In genomic region chr3:25664810-25665645, GRCh38 we compare ENCODE assay signal across 8 cellular contexts. TPM values are rescaled to one million over a fixed set of nuclear protein-coding genes. Genes with fewer than 3 reads are reported as not detected.
DNase-seq lines count a peak whose midpoint lies in the region; ATAC-seq and TF ChIP-seq lines count a peak whose summit lies in the region.

TOP2B (minus strand) TSS chr3:25664907; CDS start chr3:25664297, 610 bp downstream.

- peak within 1 kb of the TSS; percentile 97 to 100 (median 100) for H3K27ac Mint-ChIP-seq in CD8-positive, alpha-beta memory T cell

- peaks cover 0 to 4% of the 10 kb centered on the region in 2 donors for H3K27me3 Mint-ChIP-seq in CD8-positive, alpha-beta memory T cell

- no peaks in the 10 kb centered on the region for H3K9me3 Mint-ChIP-seq in CD8-positive, alpha-beta memory T cell

- no peaks in the 10 kb centered on the region for H3K9me3 ChIP-seq in CD8-positive, alpha-beta memory T cell (ENCODE audit: low read length)
- H3K9me3 ChIP-seq in lung (ENCODE audit: control insufficient read depth in 2 of 2, insufficient read depth in 1 of 2, low read length in 1 of 2): no peaks in the 10 kb centered on the region

- ATAC-seq in GM19468 (IDR thresholded peaks at IDR 0.05; ENCODE audit: extremely low read depth, unreplicated experiment) (peak; percentile 95), lung (ENCODE audit: insufficient read depth, low FRiP score) (peak; percentile 99)

- peaks cover 0 to 21% (median 0%) of the 10 kb centered on the region in 3 donors for H3K36me3 Mint-ChIP-seq in CD8-positive, alpha-beta memory T cell

- H3K4me3 ChIP-seq in CD8-positive, alpha-beta memory T cell (ENCODE audit: low read length): peak within 1 kb of the TSS; percentile 78
- H3K4me3 ChIP-seq in lung: peak within 1 kb of the TSS; percentile 60

- H3K4me3 Mint-ChIP-seq in CD8-positive, alpha-beta memory T cell: peak within 1 kb of the TSS; percentile 90 to 100 (median 98)

- H3K36me3 ChIP-seq in CD8-positive, alpha-beta memory T cell (ENCODE audit: insufficient read depth, low read length): no peaks in the 10 kb centered on the region
- H3K36me3 ChIP-seq in lung (ENCODE audit: control insufficient read depth in 2 of 2, insufficient read depth in 2 of 2, low read length in 2 of 2): no peaks in the 10 kb centered on the region

- no peak for TF ChIP-seq CTCF in lung (IDR thresholded peaks at IDR 0.05; ENCODE audit: control extremely low read depth, extremely low read depth)

- no peaks in the 10 kb centered on the region for H3K27me3 ChIP-seq in CD8-positive, alpha-beta memory T cell (ENCODE audit: insufficient read depth, low read length, poor library complexity, severe bottlenecking)
- H3K27me3 ChIP-seq in lung (ENCODE audit: control insufficient read depth, insufficient read depth): no peaks in the 10 kb centered on the region

- H3K27ac ChIP-seq in CD8-positive, alpha-beta memory T cell (ENCODE audit: low read depth, low read length): peak within 1 kb of the TSS; percentile 86
- peak within 1 kb of the TSS; percentile 93 to 98 for H3K27ac ChIP-seq in lung (ENCODE audit: low read depth in 1 of 2, low read length in 1 of 2)

- peaks cover 42 to 54% (median 53%) of the 10 kb centered on the region in 3 donors for H3K4me1 Mint-ChIP-seq in CD8-positive, alpha-beta memory T cell

- peaks cover 43% of the 10 kb centered on the region for H3K4me1 ChIP-seq in CD8-positive, alpha-beta memory T cell (ENCODE audit: insufficient read depth, low read length)
- H3K4me1 ChIP-seq in lung (ENCODE audit: control insufficient read depth in 2 of 2, insufficient read depth in 2 of 2, low read length in 2 of 2): peaks cover 0 to 3% of the 10 kb centered on the region in 2 donors

- peak; percentile 88 to 97 (median 94) for DNase-seq in CD8-positive, alpha-beta memory T cell
- DNase-seq in HS-5 (ENCODE audit: low read depth) (peak; percentile 80), lung (ENCODE audit: low spot score) (peak; percentile 97)
- peak; percentile 86 for DNase-seq in NK-92 treated with Interleukin-12 subunit alpha and Interleukin-12 subunit beta, amount 100 ng/mL, for 24 hours (lab: John Stamatoyannopoulos, UW)
- DNase-seq in effector CD8-positive, alpha-beta T cell (lab: John Stamatoyannopoulos, UW): peak; percentile 88
- peak; percentile 80 to 92 (median 90) for DNase-seq in stimulated activated CD4-positive, alpha-beta T cell treated with anti-CD3 and anti-CD28 coated beads, TNF-alpha, amount 100 ng/mL, for 4 hours (ENCODE audit: low read depth in 3 of 3)

- CTCF ChIA-PET in CD8-positive, alpha-beta memory T cell (lab: Charles Lee): no interaction called here
- CTCF ChIA-PET in activated CD8-positive, alpha-beta memory T cell treated with anti-CD3 and anti-CD28 coated beads for 36 hours (lab: Charles Lee): no interaction called here

- 0% methylated on average over 41 to 43 of the region's 43 CpGs for WGBS in lung, 2 donors

- POLR2A ChIA-PET in CD8-positive, alpha-beta memory T cell (lab: Charles Lee): no interaction called here
- POLR2A ChIA-PET in activated CD8-positive, alpha-beta memory T cell treated with anti-CD3 and anti-CD28 coated beads for 36 hours (lab: Charles Lee): interaction anchor here (0.7 to 1.1 kb wide), 2 partner anchors 118 to 125 kb away, joined by 3 read pairs; partner anchors contain the start of gene NGLY1

RNA-seq across cellular contexts. Expression of gene TOP2B, which starts in this region (rescaled TPM):
- 10 to 100 TPM; 96.5 to 98.6 TPM for total RNA-seq in CD8-positive, alpha-beta memory T cell
- polyA plus RNA-seq in CD8-positive, alpha-beta memory T cell: 99.6 TPM
- total RNA-seq in activated CD8-positive, alpha-beta memory T cell treated with anti-CD3 and anti-CD28 coated beads for 36 hours: 100 to 1,000 TPM; 109 to 112 TPM
- total RNA-seq in lung: 100 to 1,000 TPM in 1 of 2 donors, 10 to 100 TPM in 1; 72.8 to 260 TPM
- polyA plus RNA-seq in lung: 10 to 100 TPM; 32.7 to 39.6 TPM

Comparison
In these comparisons a context has a peak if more than half of its experiments do, and no peak if none do; other contexts are left out.
1. Peak in every context shown above with its lines: DNase-seq, ATAC-seq, H3K4me3 ChIP-seq and H3K27ac ChIP-seq.